7 cellular contexts compared by ENCODE assay signal in genomic region chr1:23539698-23540266, GRCh38. TPM values are rescaled to one million over a fixed set of nuclear protein-coding genes. Genes with fewer than 3 reads are reported as not detected.
DNase-seq lines count a peak whose midpoint lies in the region; ATAC-seq lines count a peak whose summit lies in the region.

No MANE protein-coding gene starts in this region.

- no peaks in the 10 kb centered on the region for H3K9me3 ChIP-seq in skeletal muscle tissue (ENCODE audit: control insufficient read depth in 3 of 3, low read length in 3 of 3)

- peaks cover 3 to 12% (median 3%) of the 10 kb centered on the region in 3 donors for H3K4me1 ChIP-seq in skeletal muscle tissue (ENCODE audit: control insufficient read depth in 3 of 3, insufficient read depth in 3 of 3, low read length in 3 of 3)

- no peak overlapping the region for H3K27ac ChIP-seq in skeletal muscle tissue (ENCODE audit: low read depth, low read length)

- peak overlapping the region; percentile 48 to 64 (median 55) for H3K4me3 ChIP-seq in skeletal muscle tissue (ENCODE audit: low read length in 3 of 3)

- peak; percentile 88 for DNase-seq in NCI-H2107 (lab: John Stamatoyannopoulos, UW)
- DNase-seq in T-helper 9 cell = peak; percentile 83
- peak in 57 of 58 donors; percentile 2 to 87 (median 68) for DNase-seq in anterior cingulate cortex (lab: John Stamatoyannopoulos, UW)
- peak; percentile 67 to 73 for DNase-seq in hippocampal formation (lab: John Stamatoyannopoulos, UW)

- no peaks in the 10 kb centered on the region for H3K36me3 ChIP-seq in skeletal muscle tissue (ENCODE audit: control insufficient read depth in 3 of 3, insufficient read depth in 3 of 3, low read length in 3 of 3)

- peak overlapping the region in 2 of 3 donors; percentile 68 for H3K9ac ChIP-seq in skeletal muscle tissue (ENCODE audit: low read depth in 1 of 3, low read length in 3 of 3)

- no peaks in the 10 kb centered on the region for H3K27me3 ChIP-seq in skeletal muscle tissue (ENCODE audit: control insufficient read depth in 3 of 3, insufficient read depth in 3 of 3, low read length in 3 of 3)

- ATAC-seq in GM18511 (IDR thresholded peaks at IDR 0.05; ENCODE audit: unreplicated experiment) = peak; percentile 89
- ATAC-seq in HG03060 (IDR thresholded peaks at IDR 0.05; ENCODE audit: low read depth, unreplicated experiment) = peak; percentile 48

RNA-seq across cellular contexts. Expression of gene E2F2, which starts 8.7 kb away (rescaled TPM):
- 5.7 TPM for total RNA-seq in skeletal muscle tissue

RNA-seq across cellular contexts. Expression of gene ID3, which starts 19.5 kb away (rescaled TPM):
- total RNA-seq in skeletal muscle tissue = 120 TPM

RNA-seq across cellular contexts. Expression of gene ASAP3, which starts 55.8 kb away (rescaled TPM):
- 45.9 TPM for total RNA-seq in skeletal muscle tissue
